8 cellular contexts compared by ENCODE assay signal in genomic region chr12:91811481-91812287, GRCh38.
DNase-seq lines count a peak whose midpoint lies in the region; ATAC-seq and TF ChIP-seq lines count a peak whose summit lies in the region.

No MANE protein-coding gene starts in this region.

- H2AK5ac ChIP-seq in H9 (ENCODE audit: insufficient read length, low read length), result no peak overlapping the region

- DNase-seq in GM03348 (ENCODE audit: low spot score) (peak; percentile 51), H9 (peak; percentile 66), NCI-H1694 treated with DMSO at 0.1 percent for 48 hours (lab: John Stamatoyannopoulos, UW) (peak; percentile 31), cerebellum (ENCODE audit: low spot score) (peak; percentile 41), left kidney (ENCODE audit: low read depth, low spot score) (peak; percentile 80), mesenteric fat pad (ENCODE audit: low spot score) (no peak)
- DNase-seq in activated CD4-positive, alpha-beta T cell treated with anti-CD3 and anti-CD28 coated beads for 36 hours, result peak; percentile 82
- peak; percentile 65 to 71 for DNase-seq in stimulated activated CD4-positive, alpha-beta T cell treated with anti-CD3 and anti-CD28 coated beads, Interleukin-4, amount 100 ng/mL, for 4 hours

- H3K4me2 ChIP-seq in H9 (ENCODE audit: insufficient read depth, insufficient read length, low read length), result no peak overlapping the region

- H3K9me3 Mint-ChIP-seq in H9, result peaks cover 0 to 2% of the 10 kb centered on the region in 2 experiments; a peak in 3 of 5 replicates
- peaks cover 23% of the 10 kb centered on the region for H3K9me3 Mint-ChIP-seq in activated CD4-positive, alpha-beta T cell treated with anti-CD3 and anti-CD28 coated beads for 36 hours (ENCODE audit: low read depth)

- intact Hi-C loops in activated CD4-positive, alpha-beta T cell treated with anti-CD3 and anti-CD28 coated beads for 36 hours (cut with DNase I, micrococcal nuclease), result loop anchor here (1.0 to 10.0 kb wide), 8 partner anchors 66 to 841 kb away; no protein-coding TSS in a partner anchor

- POLR2A ChIA-PET in activated CD4-positive, alpha-beta T cell treated with anti-CD3 and anti-CD28 coated beads for 36 hours (lab: Charles Lee), result interaction anchor here (0.6 kb wide), 2 partner anchors 325 to 334 kb away, joined by 3 read pairs; partner anchors contain the start of gene BTG1

- CTCF ChIA-PET in activated CD4-positive, alpha-beta T cell treated with anti-CD3 and anti-CD28 coated beads for 36 hours (lab: Charles Lee), result interaction anchor here (0.6 to 4.0 kb wide), 67 partner anchors 9 to 1039 kb away, joined by 3 to 27 read pairs (median 4); no protein-coding TSS in a partner anchor

- H3K56ac ChIP-seq in H9 (ENCODE audit: insufficient read length, low read depth, low read length), result no peak overlapping the region

- H3K23me2 ChIP-seq in H9 (ENCODE audit: insufficient read length, low read depth, low read length, poor library complexity, severe bottlenecking), result no peaks in the 10 kb centered on the region

- H3K79me1 ChIP-seq in H9 (ENCODE audit: insufficient read depth, low read depth, low read length, poor library complexity, severe bottlenecking), result no peaks in the 10 kb centered on the region

- no peak overlapping the region for H3K23ac ChIP-seq in H9 (ENCODE audit: insufficient read length, low read depth, low read length)

- H3K4me1 ChIP-seq in H9 (ENCODE audit: insufficient read depth, low read length), result no peaks in the 10 kb centered on the region

- no peak overlapping the region for H3T11ph ChIP-seq in H9 (ENCODE audit: low read length)

- H4K91ac ChIP-seq in H9 (ENCODE audit: insufficient read length, low read depth, low read length), result no peak overlapping the region

- peak; percentile 68 for ATAC-seq in activated CD4-positive, alpha-beta T cell treated with anti-CD3 and anti-CD28 coated beads for 36 hours

- H3K4ac ChIP-seq in H9 (ENCODE audit: low read depth, low read length), result no peak overlapping the region

- peaks cover 0 to 7% (median 2%) of the 10 kb centered on the region in 3 experiments; a peak in 2 of 7 replicates for H3K36me3 Mint-ChIP-seq in H9 (ENCODE audit: insufficient read depth in 1 of 3, low read depth in 3 of 3)
- H3K36me3 Mint-ChIP-seq in activated CD4-positive, alpha-beta T cell treated with anti-CD3 and anti-CD28 coated beads for 36 hours (ENCODE audit: low read depth), result peaks cover 18% of the 10 kb centered on the region

- no peak overlapping the region for H3K27ac ChIP-seq in H9 (ENCODE audit: insufficient read length, low read depth, low read length)

- H2BK12ac ChIP-seq in H9 (ENCODE audit: insufficient read length, low read depth, low read length), result no peak overlapping the region

- H2BK5ac ChIP-seq in H9 (ENCODE audit: insufficient read length, low read length), result no peak overlapping the region

- no CpG with 5 or more reads among the region's 5 CpGs for WGBS in H9 (ENCODE audit: extremely low coverage, insufficient read length, low lambda C conversion rate)

- H2BK15ac ChIP-seq in H9 (ENCODE audit: low read depth, low read length), result no peak overlapping the region

- no peak overlapping the region for H2BK20ac ChIP-seq in H9 (ENCODE audit: low read depth, low read length, poor library complexity, severe bottlenecking)

- H4K5ac ChIP-seq in H9 (ENCODE audit: insufficient read length, low read depth, low read length), result no peak overlapping the region

- no peak overlapping the region for H3K4me3 Mint-ChIP-seq in H9
- no peak overlapping the region for H3K4me3 Mint-ChIP-seq in activated CD4-positive, alpha-beta T cell treated with anti-CD3 and anti-CD28 coated beads for 36 hours

- no peaks in the 10 kb centered on the region for H4K20me1 ChIP-seq in H9 (ENCODE audit: control insufficient read depth, insufficient read depth, insufficient read length)

- no peak overlapping the region for H3K18ac ChIP-seq in H9 (ENCODE audit: insufficient read length, low read depth, low read length)

- H3K79me2 ChIP-seq in H9 (ENCODE audit: insufficient read depth, low read length), result no peaks in the 10 kb centered on the region

- peak; percentile 87 for TF ChIP-seq CTCF in H9 (conservative IDR thresholded peaks at IDR 0.05)

- no peak overlapping the region for H3K9ac ChIP-seq in H9 (ENCODE audit: extremely low read depth, insufficient read length, low read length)

- H4K8ac ChIP-seq in H9 (replicated peaks; ENCODE audit: insufficient read length, low read depth, low read length), result no peak overlapping the region

- H3K9me3 ChIP-seq in H9 (ENCODE audit: control insufficient read depth, low read depth, low read length), result no peaks in the 10 kb centered on the region

- no peaks in the 10 kb centered on the region for H3K27me3 Mint-ChIP-seq in H9 (ENCODE audit: low read depth)
- no peaks in the 10 kb centered on the region for H3K27me3 Mint-ChIP-seq in activated CD4-positive, alpha-beta T cell treated with anti-CD3 and anti-CD28 coated beads for 36 hours

- no peak overlapping the region for H2BK120ac ChIP-seq in H9 (ENCODE audit: low read depth, low read length, poor library complexity, severe bottlenecking)

- H3K4me1 Mint-ChIP-seq in H9, result no peaks in the 10 kb centered on the region
- peaks cover 17% of the 10 kb centered on the region for H3K4me1 Mint-ChIP-seq in activated CD4-positive, alpha-beta T cell treated with anti-CD3 and anti-CD28 coated beads for 36 hours

- no peak overlapping the region for H3K14ac ChIP-seq in H9 (ENCODE audit: insufficient read depth, low read length)

- H3K27ac Mint-ChIP-seq in H9, result no peak overlapping the region
- H3K27ac Mint-ChIP-seq in activated CD4-positive, alpha-beta T cell treated with anti-CD3 and anti-CD28 coated beads for 36 hours, result peak overlapping the region; percentile 8

- no peaks in the 10 kb centered on the region for H3K27me3 ChIP-seq in H9 (ENCODE audit: insufficient read depth, low read length)

- no peak overlapping the region for H2AFZ ChIP-seq in H9 (ENCODE audit: low read length)
